8 cellular contexts compared by ENCODE assay signal in genomic region chr6:108492131-108492766, GRCh38.
DNase-seq lines count a peak whose midpoint lies in the region; ATAC-seq, FAIRE-seq and TF ChIP-seq lines count a peak whose summit lies in the region.

No MANE protein-coding gene starts in this region.

- no peak overlapping the region for H3K18ac ChIP-seq in mesendoderm (ENCODE audit: low read length)

- ATAC-seq in HG02938 (IDR thresholded peaks at IDR 0.05; ENCODE audit: unreplicated experiment) (no peak), GM18511 (IDR thresholded peaks at IDR 0.05; ENCODE audit: unreplicated experiment) (no peak)

- no peak overlapping the region for H2BK120ac ChIP-seq in mesendoderm (ENCODE audit: low read depth, low read length)

- no peak overlapping the region for H2AK5ac ChIP-seq in mesendoderm (ENCODE audit: low read length)

- H3K36me3 ChIP-seq in mesendoderm (ENCODE audit: control insufficient read depth, insufficient read depth, low read length) = no peaks in the 10 kb centered on the region
- no peaks in the 10 kb centered on the region for H3K36me3 ChIP-seq in MG63

- H4K5ac ChIP-seq in mesendoderm (ENCODE audit: low read length) = no peak overlapping the region

- DNase-seq in AG10803 (ENCODE audit: low read depth) (peak; percentile 58), GM12892 (ENCODE audit: insufficient read length) (no peak), NCI-H748 treated with DMSO at 0.1 percent for 48 hours (lab: John Stamatoyannopoulos, UW) (peak; percentile 43), choroid plexus epithelial cell (ENCODE audit: low read depth) (peak; percentile 82), mesendoderm (peak; percentile 28), MG63 (no peak)

- H4K8ac ChIP-seq in mesendoderm (ENCODE audit: low read depth, low read length) = no peak overlapping the region

- no peak for TF ChIP-seq POLR2A in GM12892 (IDR thresholded peaks at IDR 0.05; ENCODE audit: low read depth, low read length)

- no peak overlapping the region for H3K4ac ChIP-seq in mesendoderm (ENCODE audit: low read depth, low read length)

- TF ChIP-seq CTCF in AG10803 (conservative IDR thresholded peaks at IDR 0.05; ENCODE audit: low read length) (peak; percentile 82), choroid plexus epithelial cell (conservative IDR thresholded peaks at IDR 0.05; ENCODE audit: low read depth, low read length) (peak; percentile 77)

- FAIRE-seq in GM12892 (lab: Jason Lieb, UNC) = peak; percentile 72

- no peak overlapping the region for H2BK5ac ChIP-seq in mesendoderm (ENCODE audit: low read length)

- H3K23ac ChIP-seq in mesendoderm (ENCODE audit: low read length) = no peak overlapping the region

- H3K4me3 ChIP-seq in AG10803 (ENCODE audit: low read length) (no peak overlapping the region), choroid plexus epithelial cell (ENCODE audit: low read depth, low read length) (no peak overlapping the region), mesendoderm (ENCODE audit: low read length) (no peak overlapping the region), MG63 (no peak overlapping the region)

- H3K79me2 ChIP-seq in mesendoderm (ENCODE audit: control insufficient read depth, insufficient read depth, low read length) = no peaks in the 10 kb centered on the region

- H2BK15ac ChIP-seq in mesendoderm (replicated peaks; ENCODE audit: low read depth) = no peak overlapping the region

- no peaks in the 10 kb centered on the region for H3K79me1 ChIP-seq in mesendoderm (ENCODE audit: low read length)

- H3K9ac ChIP-seq in mesendoderm (ENCODE audit: low read length) = no peak overlapping the region

- no peak overlapping the region for H3K27ac ChIP-seq in mesendoderm (ENCODE audit: low read depth, low read length)

- no peak overlapping the region for H3K4me2 ChIP-seq in mesendoderm (ENCODE audit: low read length)

- no peaks in the 10 kb centered on the region for H3K4me1 ChIP-seq in mesendoderm (ENCODE audit: control insufficient read depth, low read depth, low read length)

- H3K9me3 ChIP-seq in MG63 = no peaks in the 10 kb centered on the region

- no peak overlapping the region for H3K56ac ChIP-seq in mesendoderm (ENCODE audit: low read length)

- no peaks in the 10 kb centered on the region for H3K27me3 ChIP-seq in mesendoderm (ENCODE audit: insufficient read depth, low read length, poor library complexity)
- no peaks in the 10 kb centered on the region for H3K27me3 ChIP-seq in MG63

Comparison
In these comparisons a context has a peak if more than half of its experiments do, and no peak if none do; other contexts are left out.
1. DNase-seq: peak in AG10803 (single experiment), NCI-H748 treated with DMSO at 0.1 percent for 48 hours (single experiment), choroid plexus epithelial cell (single experiment) and mesendoderm (single experiment); none in GM12892 (single experiment) and MG63 (single experiment).